21 cellular contexts compared by ENCODE assay signal in the genomic region with DNA sequence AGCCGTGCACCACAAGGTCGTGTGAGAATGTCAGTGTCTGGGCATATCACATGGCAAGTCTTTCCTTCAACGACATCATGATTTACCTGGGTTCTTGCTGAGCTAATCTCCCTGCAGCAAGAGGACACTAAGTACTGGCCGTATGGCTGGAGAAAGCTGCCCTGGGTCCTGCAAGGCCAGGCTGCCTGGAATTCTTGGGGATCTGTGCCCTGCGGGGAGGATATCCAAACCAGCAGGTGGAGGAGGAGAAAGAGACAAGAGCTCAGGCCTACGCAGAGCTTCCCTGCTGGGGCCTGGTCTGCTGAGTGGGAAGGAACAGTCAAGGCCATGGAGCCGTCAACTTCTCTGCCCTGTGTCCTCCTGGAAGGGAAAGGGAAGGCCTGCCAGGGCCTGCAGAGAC.
DNase-seq lines count a peak whose midpoint lies in the region; TF ChIP-seq lines count a peak whose summit lies in the region.
"Had no signal": no experiment of that assay in that cellular context is flagged by ENCODE, and none has a peak within 500 bp of the region (broad histone marks: within the 10 kb centered on the region; RNA-seq: fewer than 3 reads in every experiment).

No MANE protein-coding gene starts in this region.

- CTCF ChIA-PET in HEK293 (lab: Yijun Ruan, JAX): no interaction called here

- H3K4me2 ChIP-seq in osteoblast (ENCODE audit: insufficient read depth, low read length): no peak overlapping the region
- H3K4me2 ChIP-seq: A549; BLaER1 treated with 17β-estradiol and CSF1 and Interleukin-3, amounts not matched to agents 10 nM and 100 nM had no signal

- no peak overlapping the region for H3K4me3 Mint-ChIP-seq in endodermal cell
- H3K4me3 Mint-ChIP-seq: CD14-positive monocyte; CD4-positive, alpha-beta T cell; CD8-positive, alpha-beta memory T cell; HFFc6 had no signal

- POLR2A ChIA-PET in HEK293 (lab: Yijun Ruan, JAX): no interaction called here

- H3K36me3 Mint-ChIP-seq in endodermal cell (ENCODE audit: low read depth): no peaks in the 10 kb centered on the region
- H3K36me3 Mint-ChIP-seq: CD8-positive, alpha-beta memory T cell had no signal

- H3K27me3 ChIP-seq in endodermal cell (ENCODE audit: control insufficient read depth, insufficient read depth, low read length, poor library complexity, severe bottlenecking) (no peaks in the 10 kb centered on the region), osteoblast (ENCODE audit: insufficient read depth, low read length) (no peaks in the 10 kb centered on the region), colonic mucosa (no peaks in the 10 kb centered on the region)
- H3K27me3 ChIP-seq: BE2C; BLaER1 treated with 17β-estradiol and CSF1 and Interleukin-3, amounts not matched to agents 10 nM and 100 nM had no signal

- no peaks in the 10 kb centered on the region for H3K4me1 Mint-ChIP-seq in endodermal cell
- H3K4me1 Mint-ChIP-seq: CD8-positive, alpha-beta memory T cell had no signal

- H2AFZ ChIP-seq in osteoblast (ENCODE audit: low read length): no peak overlapping the region

- no peaks in the 10 kb centered on the region for H3K36me3 ChIP-seq in HEK293 (ENCODE audit: control insufficient read depth in 2 of 2, insufficient read depth in 1 of 2, low read length in 2 of 2)
- H3K36me3 ChIP-seq in endodermal cell (ENCODE audit: control insufficient read depth, insufficient read depth, low read length): no peaks in the 10 kb centered on the region
- no peaks in the 10 kb centered on the region for H3K36me3 ChIP-seq in osteoblast (ENCODE audit: insufficient read depth, low read length)
- no peaks in the 10 kb centered on the region for H3K36me3 ChIP-seq in colonic mucosa
- H3K36me3 ChIP-seq: BE2C; BLaER1 treated with 17β-estradiol and CSF1 and Interleukin-3, amounts not matched to agents 10 nM and 100 nM had no signal

- no peaks in the 10 kb centered on the region for H3K9me3 Mint-ChIP-seq in endodermal cell
- H3K9me3 Mint-ChIP-seq: CD4-positive, alpha-beta T cell; HFFc6 had no signal

- DNase-seq in ELF-1 (ENCODE audit: low read depth, low spot score) (peak; percentile 44), endodermal cell (peak; percentile 59), osteoblast (ENCODE audit: insufficient read length, low spot score, missing footprints) (peak; percentile 36), NCI-H1092 (lab: John Stamatoyannopoulos, UW) (no peak), colonic mucosa (no peak), NCI-H748 treated with DMSO at 0.1 percent for 48 hours (lab: John Stamatoyannopoulos, UW) (no peak)
- DNase-seq: 8988T; ACHN; AML-193; BE2C; CD4-positive, alpha-beta T cell; CD8-positive, alpha-beta memory T cell; DMS 273 treated with DMSO at 0.1 percent for 48 hours; DMS79 treated with DMSO at 0.1 percent for 48 hours; GOT3; H7; HFFc6 had no signal

- H3K79me2 ChIP-seq in osteoblast (ENCODE audit: insufficient read depth, low read length): no peaks in the 10 kb centered on the region

- no peak overlapping the region for H3K9ac ChIP-seq in endodermal cell (ENCODE audit: extremely low read depth, low read length, poor library complexity, severe bottlenecking)
- H3K9ac ChIP-seq in colonic mucosa (ENCODE audit: low read depth in 2 of 2, low read length in 2 of 2): no peak overlapping the region
- H3K9ac ChIP-seq: BLaER1 treated with 17β-estradiol and CSF1 and Interleukin-3, amounts not matched to agents 10 nM and 100 nM had no signal

- H3K9me3 ChIP-seq in HEK293 (ENCODE audit: control insufficient read depth, insufficient read depth, low read depth, low read length) (no peaks in the 10 kb centered on the region), endodermal cell (ENCODE audit: control insufficient read depth, low read length) (no peaks in the 10 kb centered on the region), osteoblast (ENCODE audit: low read depth, low read length) (no peaks in the 10 kb centered on the region), colonic mucosa (no peaks in the 10 kb centered on the region)
- H3K9me3 ChIP-seq: A549; BE2C; BLaER1 treated with 17β-estradiol and CSF1 and Interleukin-3, amounts not matched to agents 10 nM and 100 nM had no signal

- H3K27ac ChIP-seq in HEK293 (ENCODE audit: extremely low read depth, low read depth, low read length) (no peak overlapping the region), endodermal cell (ENCODE audit: low read depth, low read length) (no peak overlapping the region), osteoblast (ENCODE audit: low read depth, low read length) (no peak overlapping the region), colonic mucosa (no peak overlapping the region)
- H3K27ac ChIP-seq: A549; BLaER1 treated with 17β-estradiol and CSF1 and Interleukin-3, amounts not matched to agents 10 nM and 100 nM had no signal

- H4K20me1 ChIP-seq in osteoblast (ENCODE audit: insufficient read depth, low read length): peaks cover 3% of the 10 kb centered on the region
- H4K20me1 ChIP-seq: BLaER1 treated with 17β-estradiol and CSF1 and Interleukin-3, amounts not matched to agents 10 nM and 100 nM had no signal

- WGBS in endodermal cell (ENCODE audit: insufficient coverage in 1 of 2, insufficient read length in 1 of 2), 2 experiments: 86 to 88% methylated on average over 7 of the region's 7 CpGs

- no peaks in the 10 kb centered on the region for H3K27me3 Mint-ChIP-seq in endodermal cell (ENCODE audit: insufficient read depth)
- H3K27me3 Mint-ChIP-seq: CD8-positive, alpha-beta memory T cell had no signal

- H3K4me3 ChIP-seq in HEK293 (ENCODE audit: low read depth, low read length) (no peak overlapping the region), endodermal cell (ENCODE audit: low read length) (no peak overlapping the region), osteoblast (ENCODE audit: insufficient read depth, low read length) (no peak overlapping the region), colonic mucosa (no peak overlapping the region)
- H3K4me3 ChIP-seq: A549; BLaER1 treated with 17β-estradiol and CSF1 and Interleukin-3, amounts not matched to agents 10 nM and 100 nM had no signal

- no peak overlapping the region for H3K27ac Mint-ChIP-seq in endodermal cell
- H3K27ac Mint-ChIP-seq: CD4-positive, alpha-beta T cell; CD8-positive, alpha-beta memory T cell; HFFc6 had no signal

- TF ChIP-seq CTCF in HEK293 (tag by site-specific recombination; IDR thresholded peaks at IDR 0.05) (no peak), endodermal cell (conservative IDR thresholded peaks at IDR 0.05) (no peak), osteoblast (IDR thresholded peaks at IDR 0.05; ENCODE audit: extremely low read depth, low read depth, low read length) (no peak), colonic mucosa (IDR thresholded peaks at IDR 0.05) (no peak)

- intact Hi-C loops in colonic mucosa (cut with DNase I): no loop called here

- H3K4me1 ChIP-seq in HEK293 (ENCODE audit: control insufficient read depth, insufficient read depth, low read length) (no peaks in the 10 kb centered on the region), endodermal cell (ENCODE audit: control insufficient read depth, insufficient read depth, low read length) (no peaks in the 10 kb centered on the region), osteoblast (ENCODE audit: insufficient read depth, low read length) (peaks cover 5% of the 10 kb centered on the region), colonic mucosa (no peaks in the 10 kb centered on the region)
- H3K4me1 ChIP-seq: BE2C; BLaER1 treated with 17β-estradiol and CSF1 and Interleukin-3, amounts not matched to agents 10 nM and 100 nM had no signal

TF ChIP-seq in HEK293, 187 proteins besides CTCF, POLR2A, EP300 and RAD21:
- TF ChIP-seq ZIC2 (tag by site-specific recombination; IDR thresholded peaks at IDR 0.05) (peak; percentile 59; the same call in 1 of the 2 replicates), ZNF433 (tag by site-specific recombination; IDR thresholded peaks at IDR 0.05; ENCODE audit: low read depth) (no peak), PRDM10 (tag by site-specific recombination; IDR thresholded peaks at IDR 0.05) (no peak), ZNF292 (tag by site-specific recombination; IDR thresholded peaks at IDR 0.05; ENCODE audit: borderline replicate concordance, low read depth) (no peak)
TF ChIP-seq in HEK293: peak in this region for 1.

Comparison
In these comparisons a context has a peak if more than half of its experiments do, and no peak if none do; other contexts are left out.
1. DNase-seq: peak in ELF-1 (single experiment), endodermal cell (single experiment) and osteoblast (single experiment); none in NCI-H1092 (single experiment), colonic mucosa (single experiment) and NCI-H748 treated with DMSO at 0.1 percent for 48 hours (single experiment).